8 cellular contexts compared by ENCODE assay signal in genomic region chr6:166341915-166342292, GRCh38. TPM values are rescaled to one million over a fixed set of nuclear protein-coding genes. Genes with fewer than 3 reads are reported as not detected.
A peak's percentile ranks its signal among the peaks of the same experiment; 100 is the strongest.
DNase-seq lines count a peak whose midpoint lies in the region; ATAC-seq, FAIRE-seq and TF ChIP-seq lines count a peak whose summit lies in the region.

No MANE protein-coding gene starts in this region.

- H3K4me1 ChIP-seq in HUES48 (ENCODE audit: control insufficient read depth, insufficient read depth, low read length), result peaks cover 11% of the 10 kb centered on the region
- H3K4me1 ChIP-seq in keratinocyte (ENCODE audit: control insufficient read depth, extremely low read depth, insufficient read depth, low read length), result peaks cover 12% of the 10 kb centered on the region
- H3K4me1 ChIP-seq in stomach smooth muscle (ENCODE audit: control insufficient read depth, insufficient read depth, low read length), result peaks cover 30% of the 10 kb centered on the region

- no peak for TF ChIP-seq CTCF in keratinocyte (optimal IDR thresholded peaks at IDR 0.05 in 1 of 3, IDR thresholded peaks at IDR 0.05 in 1 of 3, conservative IDR thresholded peaks at IDR 0.05 in 1 of 3; ENCODE audit: extremely low read depth in 1 of 3, insufficient read depth in 2 of 3, low read length in 3 of 3)

- H3K9me1 ChIP-seq in keratinocyte (ENCODE audit: control insufficient read depth, extremely low read depth, insufficient read depth, low read length), result no peaks in the 10 kb centered on the region

- dilution Hi-C loops in keratinocyte (cut with MboI; ENCODE audit: extremely low pct_ligation_motif_present, low sequenced_read_pairs), result no loop called here

- H2AFZ ChIP-seq in keratinocyte (ENCODE audit: control insufficient read depth, low read length), result peak overlapping the region; percentile 98

- peaks cover 59% of the 10 kb centered on the region for H3K79me2 ChIP-seq in keratinocyte (ENCODE audit: control insufficient read depth, insufficient read depth, low read length)

- peaks cover 9% of the 10 kb centered on the region for H4K20me1 ChIP-seq in keratinocyte (ENCODE audit: control insufficient read depth, extremely low read depth, insufficient read depth, low read length)

- H3K27me3 ChIP-seq in HUES48 (ENCODE audit: control insufficient read depth, insufficient read depth, low read length), result no peaks in the 10 kb centered on the region
- no peaks in the 10 kb centered on the region for H3K27me3 ChIP-seq in keratinocyte (ENCODE audit: control insufficient read depth, extremely low read depth, insufficient read depth, low read length)
- no peaks in the 10 kb centered on the region for H3K27me3 ChIP-seq in stomach smooth muscle (ENCODE audit: control insufficient read depth in 1 of 2, insufficient read depth in 2 of 2, low read length in 2 of 2)

- peak overlapping the region; percentile 85 for H3K27ac ChIP-seq in HUES48 (ENCODE audit: low read depth, low read length)
- H3K27ac ChIP-seq in angular gyrus (ENCODE audit: low read depth, low read length), result peak overlapping the region; percentile 81
- peak overlapping the region; percentile 84 for H3K27ac ChIP-seq in keratinocyte (ENCODE audit: control insufficient read depth, insufficient read depth, low read length)
- H3K27ac ChIP-seq in stomach smooth muscle (ENCODE audit: low read length), result peak overlapping the region; percentile 71

- H3K9ac ChIP-seq in HUES48 (ENCODE audit: low read depth, low read length), result peak overlapping the region; percentile 62
- H3K9ac ChIP-seq in keratinocyte (ENCODE audit: control insufficient read depth, extremely low read depth, insufficient read depth, low read length), result peak overlapping the region; percentile 92
- peak overlapping the region; percentile 91 to 97 for H3K9ac ChIP-seq in stomach smooth muscle (ENCODE audit: low read length in 2 of 2)

- H3K4me3 ChIP-seq in HUES48 (ENCODE audit: low read depth, low read length), result peak overlapping the region; percentile 72
- H3K4me3 ChIP-seq in keratinocyte (ENCODE audit: control insufficient read depth in 2 of 3, extremely low read depth in 1 of 3, insufficient read depth in 2 of 3, low read depth in 1 of 3, low read length in 3 of 3), result peak overlapping the region; percentile 97 to 100 (median 99)
- H3K4me3 ChIP-seq in stomach smooth muscle (ENCODE audit: low read length in 2 of 2), result peak overlapping the region; percentile 71 to 99

- H3K4me2 ChIP-seq in keratinocyte (ENCODE audit: control insufficient read depth, extremely low read depth, insufficient read depth, low read depth, low read length), result peak overlapping the region; percentile 96

- peak; percentile 40 for DNase-seq in AG08395 (ENCODE audit: low spot score)
- DNase-seq in keratinocyte (ENCODE audit: low read depth, low spot score), result no peak
- DNase-seq in NCI-H1694 (lab: John Stamatoyannopoulos, UW), result no peak
- no peak for DNase-seq in activated gamma-delta T cell (lab: John Stamatoyannopoulos, UW)

- peaks cover 19% of the 10 kb centered on the region for H3K36me3 ChIP-seq in HUES48 (ENCODE audit: control insufficient read depth, insufficient read depth, low read length)
- peaks cover 0 to 8% of the 10 kb centered on the region in 2 experiments for H3K36me3 ChIP-seq in keratinocyte (ENCODE audit: control insufficient read depth in 2 of 2, extremely low read depth in 1 of 2, insufficient read depth in 2 of 2, low read length in 2 of 2)
- H3K36me3 ChIP-seq in stomach smooth muscle (ENCODE audit: control insufficient read depth in 2 of 2, insufficient read depth in 2 of 2, low read length in 2 of 2), result peaks cover 3 to 7% of the 10 kb centered on the region in 2 donors

- H3K9me3 ChIP-seq in HUES48 (ENCODE audit: control insufficient read depth, insufficient read depth, low read length) (no peaks in the 10 kb centered on the region), keratinocyte (ENCODE audit: control insufficient read depth, low read depth, low read length) (no peaks in the 10 kb centered on the region), stomach smooth muscle (ENCODE audit: control insufficient read depth in 2 of 2, low read length in 2 of 2) (no peaks in the 10 kb centered on the region)

- ATAC-seq in HG02885 (IDR thresholded peaks at IDR 0.05; ENCODE audit: poor library complexity, unreplicated experiment), result no peak

- FAIRE-seq in keratinocyte (lab: Jason Lieb, UNC), result no peak

RNA-seq across cellular contexts. Expression of gene SFT2D1, which starts 0.4 kb away (rescaled TPM):
- polyA plus RNA-seq in keratinocyte, result 46.6 to 84.3 TPM (median 58.8 TPM) in 3 replicates
- 10.1 TPM for polyA plus RNA-seq in keratinocyte (2011; ENCODE audit: low read depth)
- polyA plus RNA-seq in keratinocyte (2011; cell fraction: cytosol; rRNA removed), result 45.1 and 82.7 TPM in 2 replicates
- polyA plus RNA-seq in keratinocyte (2011; cell fraction: nucleus; rRNA removed), result 51.2 and 67.7 TPM in 2 replicates
- polyA plus RNA-seq in keratinocyte (2012; ENCODE audit: low replicate concordance), result 44.4 and 48.0 TPM in 2 replicates
- 18.2 to 34.5 TPM (median 23.5 TPM) in 3 replicates for polyA minus RNA-seq in keratinocyte
- polyA minus RNA-seq in keratinocyte (2011; cell fraction: cytosol; rRNA and poly(A)+ RNA removed), result 22.1 TPM
- 9.1 and 20.2 TPM in 2 replicates for polyA minus RNA-seq in keratinocyte (2011; cell fraction: nucleus; rRNA and poly(A)+ RNA removed)

RNA-seq across cellular contexts. Expression of gene PRR18, which starts 33.7 kb away (rescaled TPM):
- polyA plus RNA-seq in keratinocyte, result not detected in 3 replicates
- not detected for polyA plus RNA-seq in keratinocyte (2011; ENCODE audit: low read depth)
- not detected in 2 replicates for polyA plus RNA-seq in keratinocyte (2011; cell fraction: cytosol; rRNA removed)
- not detected in 2 replicates for polyA plus RNA-seq in keratinocyte (2011; cell fraction: nucleus; rRNA removed)
- polyA plus RNA-seq in keratinocyte (2012; ENCODE audit: low replicate concordance), result not detected in 2 replicates
- not detected in 3 replicates for polyA minus RNA-seq in keratinocyte
- polyA minus RNA-seq in keratinocyte (2011; cell fraction: cytosol; rRNA and poly(A)+ RNA removed), result not detected
- polyA minus RNA-seq in keratinocyte (2011; cell fraction: nucleus; rRNA and poly(A)+ RNA removed), result not detected in 2 replicates

RNA-seq across cellular contexts. Expression of gene MPC1, which starts 40.8 kb away (rescaled TPM):
- polyA plus RNA-seq in keratinocyte, result 19.3 to 26.4 TPM (median 24.0 TPM) in 3 replicates
- polyA plus RNA-seq in keratinocyte (2011; ENCODE audit: low read depth), result 8.0 TPM
- 14.1 and 30.2 TPM in 2 replicates for polyA plus RNA-seq in keratinocyte (2011; cell fraction: cytosol; rRNA removed)
- 15.3 and 16.1 TPM in 2 replicates for polyA plus RNA-seq in keratinocyte (2011; cell fraction: nucleus; rRNA removed)
- 21.9 and 24.8 TPM in 2 replicates for polyA plus RNA-seq in keratinocyte (2012; ENCODE audit: low replicate concordance)
- 4.1 to 18.5 TPM (median 8.3 TPM) in 3 replicates for polyA minus RNA-seq in keratinocyte
- polyA minus RNA-seq in keratinocyte (2011; cell fraction: cytosol; rRNA and poly(A)+ RNA removed), result 14.8 TPM
- 2.6 and 3.8 TPM in 2 replicates for polyA minus RNA-seq in keratinocyte (2011; cell fraction: nucleus; rRNA and poly(A)+ RNA removed)
